ENCODE assay signal across 16 cellular contexts in the genomic region with DNA sequence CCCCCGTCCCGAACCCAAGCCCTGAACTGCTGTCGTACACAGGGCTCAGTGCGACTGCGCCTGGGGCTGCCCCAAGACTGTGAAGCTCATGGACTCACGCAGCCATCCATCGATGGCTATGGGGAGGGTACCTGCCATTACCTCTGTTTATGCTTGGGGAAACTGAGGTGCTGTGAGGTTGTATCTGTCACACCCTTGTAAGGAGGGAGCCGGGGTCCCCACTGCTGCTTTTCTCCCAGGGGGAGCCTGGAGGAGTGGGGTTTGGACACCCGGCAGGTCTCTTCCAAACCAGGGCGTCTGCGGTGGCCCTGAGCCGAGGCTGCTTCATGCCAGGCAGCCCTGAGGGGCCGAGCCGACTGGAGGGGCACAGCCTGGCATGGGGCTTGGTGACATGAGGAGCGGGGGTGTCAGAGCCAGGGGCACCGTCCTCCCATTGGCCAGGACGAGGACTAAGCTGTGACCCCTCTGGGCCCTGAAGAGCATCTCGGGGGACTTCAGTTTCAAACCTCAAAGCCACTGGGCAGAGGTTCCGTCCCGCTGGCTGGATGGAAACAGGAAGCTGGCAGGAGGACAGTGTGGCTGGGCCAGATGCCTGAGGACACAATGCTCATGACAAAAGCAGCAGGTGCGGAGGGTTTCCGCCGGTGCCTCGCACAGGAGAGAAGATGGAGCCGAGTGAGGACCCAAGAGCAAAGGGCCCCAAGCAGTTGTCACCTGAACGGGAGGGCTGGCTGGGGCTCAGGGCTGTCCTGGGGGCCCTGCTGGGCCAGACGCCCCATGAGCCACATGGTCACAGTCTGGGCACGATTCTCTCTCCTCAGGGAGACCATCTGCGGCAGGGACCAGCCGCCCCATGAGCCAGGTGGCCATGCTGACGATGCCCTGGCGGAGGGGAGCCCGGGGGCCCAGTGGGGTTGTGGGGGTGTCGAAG. TPM values are rescaled to one million over a fixed set of nuclear protein-coding genes. Genes with fewer than 3 reads are reported as not detected.
DNase-seq lines count a peak whose midpoint lies in the region; ATAC-seq, FAIRE-seq and TF ChIP-seq lines count a peak whose summit lies in the region.
"Had no signal": no experiment of that assay in that cellular context is flagged by ENCODE, and none has a peak within 500 bp of the region (broad histone marks: within the 10 kb centered on the region; RNA-seq: fewer than 3 reads in every experiment).

No MANE protein-coding gene starts in this region.

- H3K4me2 ChIP-seq in OCI-LY1 (ENCODE audit: low read length): peak overlapping the region; percentile 0; the same call in 1 of the 2 replicates
- H3K4me2 ChIP-seq: smooth muscle cell had no signal

- no peaks in the 10 kb centered on the region for H4K20me1 ChIP-seq in OCI-LY1 (ENCODE audit: insufficient read depth, low read length)

- H3K4me1 ChIP-seq in OCI-LY1 (ENCODE audit: insufficient read depth, low read length, severe bottlenecking) (peaks cover 63% of the 10 kb centered on the region), lung (ENCODE audit: control insufficient read depth in 2 of 2, insufficient read depth in 2 of 2, low read length in 2 of 2) (peaks cover 0 to 5% of the 10 kb centered on the region in 2 donors), upper lobe of right lung (peaks cover 3% of the 10 kb centered on the region)

- H3K27me3 Mint-ChIP-seq in activated naive CD4-positive, alpha-beta T cell treated with anti-CD3 and anti-CD28 coated beads, Interleukin-2, amount 50 U/mL, for 24 hours: no peaks in the 10 kb centered on the region

- peaks cover 28% of the 10 kb centered on the region for H3K4me1 Mint-ChIP-seq in activated naive CD4-positive, alpha-beta T cell treated with anti-CD3 and anti-CD28 coated beads, Interleukin-2, amount 50 U/mL, for 24 hours

- no peaks in the 10 kb centered on the region for H3F3A ChIP-seq in OCI-LY1 (ENCODE audit: insufficient read depth, low read length)

- ATAC-seq in lung (ENCODE audit: insufficient read depth, low FRiP score) (no peak), upper lobe of right lung (peak; percentile 6), GM18907 (IDR thresholded peaks at IDR 0.05; ENCODE audit: unreplicated experiment) (no peak)

- H3K36me3 ChIP-seq in OCI-LY1 (ENCODE audit: insufficient read depth, low read length) (peaks cover 11% of the 10 kb centered on the region), lung (ENCODE audit: control insufficient read depth in 2 of 2, insufficient read depth in 2 of 2, low read length in 2 of 2) (no peaks in the 10 kb centered on the region), upper lobe of right lung (no peaks in the 10 kb centered on the region)

- H3K9ac ChIP-seq in OCI-LY1 (ENCODE audit: low read length): no peak overlapping the region

- no peak for FAIRE-seq in GM19239 (lab: Jason Lieb, UNC)

- H3K9me3 ChIP-seq in OCI-LY1 (ENCODE audit: low read length): peaks cover 11% of the 10 kb centered on the region; the same call in 1 of the 2 replicates
- peaks cover 0 to 4% of the 10 kb centered on the region in 2 donors for H3K9me3 ChIP-seq in lung (ENCODE audit: control insufficient read depth in 2 of 2, insufficient read depth in 1 of 2, low read length in 1 of 2)
- H3K9me3 ChIP-seq in upper lobe of right lung: no peaks in the 10 kb centered on the region

- peak overlapping the region; percentile 8 for H3K27ac Mint-ChIP-seq in activated naive CD4-positive, alpha-beta T cell treated with anti-CD3 and anti-CD28 coated beads, Interleukin-2, amount 50 U/mL, for 24 hours
- H3K27ac Mint-ChIP-seq: memory B cell had no signal

- H3K27me3 ChIP-seq in OCI-LY1 (ENCODE audit: insufficient read depth, low read length): no peaks in the 10 kb centered on the region
- no peaks in the 10 kb centered on the region for H3K27me3 ChIP-seq in lung (ENCODE audit: control insufficient read depth, insufficient read depth)
- no peaks in the 10 kb centered on the region for H3K27me3 ChIP-seq in upper lobe of right lung

- H3K79me2 ChIP-seq in OCI-LY1 (ENCODE audit: insufficient read depth, low read length): no peaks in the 10 kb centered on the region

- DNase-seq in activated naive CD4-positive, alpha-beta T cell (lab: John Stamatoyannopoulos, UW): no peak
- DNase-seq in lung (ENCODE audit: low spot score) (peak; percentile 23), upper lobe of right lung (peak; percentile 54), NOMO-1 treated with dmso at 0.1 percent for 144 hours (lab: John Stamatoyannopoulos, UW; ENCODE audit: unreplicated experiment) (no peak), GM19239 (ENCODE audit: insufficient read length, low spot score) (no peak)
- DNase-seq: activated CD4-positive, alpha-beta T cell treated with anti-CD3 and anti-CD28 coated beads for 48 hours; AML-193; DMS79; foreskin fibroblast; NCI-H345; RPMI8226 had no signal

- no peak overlapping the region for H3K4me3 Mint-ChIP-seq in activated naive CD4-positive, alpha-beta T cell treated with anti-CD3 and anti-CD28 coated beads, Interleukin-2, amount 50 U/mL, for 24 hours
- H3K4me3 Mint-ChIP-seq: memory B cell had no signal

- peaks cover 8% of the 10 kb centered on the region for H3K9me3 Mint-ChIP-seq in activated naive CD4-positive, alpha-beta T cell treated with anti-CD3 and anti-CD28 coated beads, Interleukin-2, amount 50 U/mL, for 24 hours

- H3K36me3 Mint-ChIP-seq in activated naive CD4-positive, alpha-beta T cell treated with anti-CD3 and anti-CD28 coated beads, Interleukin-2, amount 50 U/mL, for 24 hours: peaks cover 11% of the 10 kb centered on the region
- H3K36me3 Mint-ChIP-seq: memory B cell had no signal

- intact Hi-C loops in upper lobe of right lung (cut with DNase I): no loop called here

- TF ChIP-seq CTCF in OCI-LY1 (IDR thresholded peaks at IDR 0.05; ENCODE audit: low read length) (no peak), lung (IDR thresholded peaks at IDR 0.05; ENCODE audit: control extremely low read depth, extremely low read depth) (no peak), upper lobe of right lung (IDR thresholded peaks at IDR 0.05) (no peak)

- H2AFZ ChIP-seq in OCI-LY1 (ENCODE audit: low read length): no peak overlapping the region

- H3K27ac ChIP-seq in OCI-LY1 (ENCODE audit: low read depth, low read length, poor library complexity, severe bottlenecking): peak overlapping the region; percentile 52
- H3K27ac ChIP-seq in lung (ENCODE audit: low read depth in 1 of 2, low read length in 1 of 2): no peak overlapping the region
- H3K27ac ChIP-seq in upper lobe of right lung: no peak overlapping the region

- no peaks in the 10 kb centered on the region for H3K9me2 ChIP-seq in OCI-LY1 (ENCODE audit: low read depth, low read length)

- WGBS in lung, 2 donors: 88 to 89% methylated on average over 34 of the region's 34 CpGs

- H3K4me3 ChIP-seq in OCI-LY1 (ENCODE audit: low read depth, low read length, poor library complexity, severe bottlenecking) (no peak overlapping the region), lung (no peak overlapping the region), upper lobe of right lung (no peak overlapping the region)
- H3K4me3 ChIP-seq: smooth muscle cell had no signal

RNA-seq across cellular contexts. Expression of gene EXOC3, which starts 54.4 kb away (rescaled TPM):
- 10 to 100 TPM; 60.5 to 61.0 TPM for total RNA-seq in lung
- 10 to 100 TPM; 34.8 to 43.2 TPM for polyA plus RNA-seq in lung
- 59.5 TPM for total RNA-seq in upper lobe of right lung

Comparison
In these comparisons a context has a peak if more than half of its experiments do, and no peak if none do; other contexts are left out.
1. DNase-seq: peak in lung (single experiment) and upper lobe of right lung (single experiment); none in activated naive CD4-positive, alpha-beta T cell (0 of 4), NOMO-1 treated with dmso at 0.1 percent for 144 hours (single experiment) and GM19239 (single experiment).